In genomic region chr18:45106331-45106774, GRCh38 we compare ENCODE assay signal across 8 cellular contexts.
DNase-seq lines count a peak whose midpoint lies in the region; ATAC-seq and TF ChIP-seq lines count a peak whose summit lies in the region.

No MANE protein-coding gene starts in this region.

- no peaks in the 10 kb centered on the region for H3K27me3 ChIP-seq in adipocyte (replicated peaks; ENCODE audit: control insufficient read depth, insufficient read depth, low read length)
- no peaks in the 10 kb centered on the region for H3K27me3 ChIP-seq in upper lobe of right lung
- H3K27me3 ChIP-seq in effector memory CD4-positive, alpha-beta T cell (replicated peaks; ENCODE audit: control insufficient read depth, insufficient read depth, low read length, poor library complexity, severe bottlenecking): no peaks in the 10 kb centered on the region

- no peak overlapping the region for H3K27ac ChIP-seq in upper lobe of right lung
- H3K27ac ChIP-seq in effector memory CD4-positive, alpha-beta T cell (ENCODE audit: insufficient read depth, low read length, poor library complexity, severe bottlenecking): no peak overlapping the region

- H3K9me3 ChIP-seq in adipocyte (ENCODE audit: control insufficient read depth, low read length): no peaks in the 10 kb centered on the region
- H3K9me3 ChIP-seq in upper lobe of right lung: no peaks in the 10 kb centered on the region
- H3K9me3 ChIP-seq in effector memory CD4-positive, alpha-beta T cell (ENCODE audit: control insufficient read depth, low read length): no peaks in the 10 kb centered on the region

- intact Hi-C loops in upper lobe of right lung (cut with DNase I): no loop called here

- H3K4me3 ChIP-seq in adipocyte (ENCODE audit: low read length): no peak overlapping the region
- H3K4me3 ChIP-seq in upper lobe of right lung: no peak overlapping the region
- no peak overlapping the region for H3K4me3 ChIP-seq in effector memory CD4-positive, alpha-beta T cell (ENCODE audit: insufficient read depth, low read depth, low read length, poor library complexity, severe bottlenecking)

- TF ChIP-seq CTCF in upper lobe of right lung (IDR thresholded peaks at IDR 0.05): no peak

- DNase-seq in EH (ENCODE audit: low read depth) (peak; percentile 77), adipocyte (ENCODE audit: low read depth) (peak; percentile 31), upper lobe of right lung (no peak), middle frontal gyrus (ENCODE audit: extremely low spot score, low spot score) (no peak), cerebellum (ENCODE audit: low spot score) (no peak)
- DNase-seq in effector memory CD4-positive, alpha-beta T cell: no peak

- ATAC-seq in GM21360 (IDR thresholded peaks at IDR 0.05; ENCODE audit: unreplicated experiment) (peak; percentile 87), HG03520 (IDR thresholded peaks at IDR 0.05; ENCODE audit: unreplicated experiment) (peak; percentile 90), upper lobe of right lung (peak; percentile 85)

- H3K4me1 ChIP-seq in adipocyte (ENCODE audit: control insufficient read depth, insufficient read depth, low read length) (peaks cover 37% of the 10 kb centered on the region), upper lobe of right lung (no peaks in the 10 kb centered on the region)
- no peaks in the 10 kb centered on the region for H3K4me1 ChIP-seq in effector memory CD4-positive, alpha-beta T cell (ENCODE audit: control insufficient read depth, insufficient read depth, low read length, poor library complexity, severe bottlenecking)

- no peak overlapping the region for H3K9ac ChIP-seq in adipocyte (ENCODE audit: low read length)

- H3K36me3 ChIP-seq in adipocyte (ENCODE audit: control insufficient read depth, insufficient read depth, low read length, severe bottlenecking) (no peaks in the 10 kb centered on the region), upper lobe of right lung (no peaks in the 10 kb centered on the region)
- no peaks in the 10 kb centered on the region for H3K36me3 ChIP-seq in effector memory CD4-positive, alpha-beta T cell (ENCODE audit: control insufficient read depth, insufficient read depth, low read length)

Comparison
In these comparisons a context has a peak if more than half of its experiments do, and no peak if none do; other contexts are left out.
1. DNase-seq: peak in EH (single experiment) and adipocyte (single experiment); none in upper lobe of right lung (single experiment), middle frontal gyrus (single experiment), effector memory CD4-positive, alpha-beta T cell (0 of 3) and cerebellum (single experiment).
2. Peak in every context shown above with its lines, with median percentiles within 50 percentile points of each other: ATAC-seq.